Comparison of ENCODE assay signal across 10 cellular contexts in genomic region chr17:17075037-17075755, GRCh38. TPM values are rescaled to one million over a fixed set of nuclear protein-coding genes. Genes with fewer than 3 reads are reported as not detected.
A peak's percentile ranks its signal among the peaks of the same experiment; 100 is the strongest.
DNase-seq lines count a peak whose midpoint lies in the region; ATAC-seq and TF ChIP-seq lines count a peak whose summit lies in the region.
"Had no signal": no experiment of that assay in that cellular context is flagged by ENCODE, and none has a peak within 500 bp of the region (broad histone marks: within the 10 kb centered on the region; RNA-seq: fewer than 3 reads in every experiment).

No MANE protein-coding gene starts in this region.

- peak overlapping the region in 5 of 6 donors; percentile 2 to 64 (median 38) for H3K27ac Mint-ChIP-seq in immature natural killer cell
- H3K27ac Mint-ChIP-seq: B cell had no signal

- no peak for TF ChIP-seq EP300 in suprapubic skin (IDR thresholded peaks at IDR 0.05)

- no peak for TF ChIP-seq POLR2A in suprapubic skin (IDR thresholded peaks at IDR 0.05)

- peak overlapping the region; percentile 46 for H3K27ac ChIP-seq in suprapubic skin

- no peak overlapping the region for H3K4me3 ChIP-seq in suprapubic skin

- H3K4me3 Mint-ChIP-seq in immature natural killer cell = no peak overlapping the region
- H3K4me3 Mint-ChIP-seq: B cell had no signal

- no peaks in the 10 kb centered on the region for H3K27me3 ChIP-seq in suprapubic skin

- TF ChIP-seq CTCF in suprapubic skin (IDR thresholded peaks at IDR 0.05) = no peak

- DNase-seq in activated CD4-positive, alpha-beta T cell treated with anti-CD3 and anti-CD28 coated beads, Interleukin-2, amount 50 U/mL, for 1 hour = peak; percentile 22
- DNase-seq in activated CD4-positive, alpha-beta T cell treated with anti-CD3 and anti-CD28 coated beads for 1 hour = no peak
- DNase-seq in brain pericyte (ENCODE audit: low read depth, low spot score) = peak; percentile 53
- DNase-seq in immature natural killer cell = no peak
- DNase-seq in suprapubic skin (ENCODE audit: low spot score in 2 of 2) = no peak
- DNase-seq in HuH-7.5 (ENCODE audit: low spot score) = no peak
- DNase-seq in Kasumi-1 (lab: John Stamatoyannopoulos, UW) = no peak
- DNase-seq: trophoblast cell had no signal

- H3K36me3 ChIP-seq in suprapubic skin = peaks cover 20% of the 10 kb centered on the region

- H3K4me1 Mint-ChIP-seq in immature natural killer cell = peaks cover 53 to 74% of the 10 kb centered on the region in 2 donors

- 24% methylated on average over 10 of the region's 10 CpGs for WGBS in suprapubic skin

- no peaks in the 10 kb centered on the region for H3K9me3 ChIP-seq in suprapubic skin

- H3K9me3 Mint-ChIP-seq in immature natural killer cell = no peaks in the 10 kb centered on the region

- peaks cover 2 to 15% (median 7%) of the 10 kb centered on the region in 3 donors for H3K36me3 Mint-ChIP-seq in immature natural killer cell

- peaks cover 0 to 4% (median 0%) of the 10 kb centered on the region in 3 donors for H3K27me3 Mint-ChIP-seq in immature natural killer cell (ENCODE audit: low read depth in 3 of 3)
- H3K27me3 Mint-ChIP-seq: B cell had no signal

- no peak for ATAC-seq in HG02571 (IDR thresholded peaks at IDR 0.05; ENCODE audit: unreplicated experiment)

- peaks cover 86% of the 10 kb centered on the region for H3K4me1 ChIP-seq in suprapubic skin

RNA-seq across cellular contexts. Expression of gene MPRIP, which starts 32.9 kb away (rescaled TPM):
- polyA plus RNA-seq in immature natural killer cell = 10 to 100 TPM in 1 of 3 donors, 1 to 10 TPM in 2; 1.2 to 15.1 (median 4.2) TPM
- 100 to 1,000 TPM; 122 to 207 (median 145) TPM for total RNA-seq in suprapubic skin

Comparison
In these comparisons a context has a peak if more than half of its experiments do, and no peak if none do; other contexts are left out.
1. DNase-seq: peak in activated CD4-positive, alpha-beta T cell treated with anti-CD3 and anti-CD28 coated beads, Interleukin-2, amount 50 U/mL, for 1 hour (single experiment) and brain pericyte (single experiment); none in activated CD4-positive, alpha-beta T cell treated with anti-CD3 and anti-CD28 coated beads for 1 hour (single experiment), immature natural killer cell (0 of 3), suprapubic skin (0 of 2), HuH-7.5 (single experiment) and Kasumi-1 (0 of 2).